8 cellular contexts compared by ENCODE assay signal in the genomic region with DNA sequence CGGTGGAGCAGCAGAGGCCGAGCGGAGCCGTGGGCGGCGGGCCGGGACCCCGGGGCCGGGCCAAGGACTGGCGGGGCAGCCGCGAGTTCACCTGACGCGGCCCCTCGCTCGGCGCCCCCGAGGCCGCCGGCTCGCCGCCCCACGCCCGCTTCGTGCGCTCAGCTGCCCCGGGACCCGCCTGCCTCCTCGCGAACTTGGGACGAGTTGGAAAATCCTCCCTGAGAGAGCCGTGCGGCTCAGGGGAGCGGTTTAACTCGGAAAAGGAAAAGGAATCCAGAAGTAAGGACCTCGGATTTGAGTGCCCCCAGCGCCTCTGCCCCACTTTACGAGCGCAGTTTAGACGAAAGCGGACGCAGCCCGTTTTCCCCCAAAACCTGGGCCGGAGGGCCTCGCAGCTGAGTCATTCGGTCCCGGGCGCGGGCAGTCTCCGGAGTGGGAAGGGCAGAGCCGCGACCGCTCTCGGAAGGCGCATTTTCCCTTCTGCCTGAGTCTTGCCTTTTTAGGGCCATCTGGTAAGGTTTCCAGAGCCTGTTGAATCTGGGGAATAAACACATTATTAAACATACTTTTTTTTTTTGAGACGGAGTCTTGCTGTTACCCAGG. TPM values are rescaled to one million over a fixed set of nuclear protein-coding genes. Genes with fewer than 3 reads are reported as not detected.
DNase-seq lines count a peak whose midpoint lies in the region; ATAC-seq and TF ChIP-seq lines count a peak whose summit lies in the region.

No MANE protein-coding gene starts in this region.

- H3K4me3 ChIP-seq in PC-3 (ENCODE audit: low read length), result peak overlapping the region; percentile 74
- peak overlapping the region; percentile 82 for H3K4me3 ChIP-seq in fibroblast of the aortic adventitia (ENCODE audit: low read depth, low read length)
- H3K4me3 ChIP-seq in stomach smooth muscle (ENCODE audit: low read length in 2 of 2), result peak overlapping the region; percentile 69 to 93

- DNase-seq in CMK (ENCODE audit: low read depth), result peak; percentile 9
- DNase-seq in PC-3, result peak; percentile 82
- DNase-seq in activated effector memory CD4-positive, alpha-beta T cell treated with Interleukin-2 at 50 U/mL for 16 hours, result peak; percentile 48
- DNase-seq in fibroblast of the aortic adventitia (ENCODE audit: low read depth), result peak; percentile 64
- peak; percentile 42 for DNase-seq in neural crest cell (ENCODE audit: low read depth, low spot score)

- peak overlapping the region; percentile 82 for H3K4me2 ChIP-seq in PC-3 (ENCODE audit: low read length)

- TSS peak; percentile 59 for BruUV-seq in PC-3 (replicated peaks; lab: Mats Ljungman, UMichigan)

- intact Hi-C loops in PC-3 (cut with micrococcal nuclease), result loop anchor here (5.0 kb wide), 3 partner anchors 205 to 1750 kb away; no protein-coding TSS in a partner anchor

- peak overlapping the region; percentile 87 for H3K27ac ChIP-seq in PC-3 (ENCODE audit: low read length)
- H3K27ac ChIP-seq in stomach smooth muscle (ENCODE audit: low read length), result peak overlapping the region; percentile 100

- H3K9ac ChIP-seq in PC-3 (ENCODE audit: low read length) (peak overlapping the region; percentile 93), stomach smooth muscle (ENCODE audit: low read length in 2 of 2) (peak overlapping the region; percentile 90 to 99)

- no peaks in the 10 kb centered on the region for H3K36me3 ChIP-seq in PC-3 (ENCODE audit: low read depth, low read length)
- no peaks in the 10 kb centered on the region for H3K36me3 ChIP-seq in stomach smooth muscle (ENCODE audit: control insufficient read depth in 2 of 2, insufficient read depth in 2 of 2, low read length in 2 of 2)

- peaks cover 22% of the 10 kb centered on the region; the same call in 1 of the 2 replicates for H4K20me1 ChIP-seq in PC-3 (ENCODE audit: low read length)

- H3K9me3 Mint-ChIP-seq in neural crest cell, result no peaks in the 10 kb centered on the region

- H2AFZ ChIP-seq in PC-3 (ENCODE audit: low read length), result peak overlapping the region; percentile 72

- H3K4me3 Mint-ChIP-seq in neural crest cell, result peak overlapping the region; percentile 94

- H3F3A ChIP-seq in PC-3 (ENCODE audit: low read length, unreplicated experiment), result peaks cover 10% of the 10 kb centered on the region

- TF ChIP-seq CTCF in PC-3 (conservative IDR thresholded peaks at IDR 0.05; ENCODE audit: low read depth, low read length) (no peak), fibroblast of the aortic adventitia (IDR thresholded peaks at IDR 0.05; ENCODE audit: insufficient read depth, low read length) (no peak), neural crest cell (conservative IDR thresholded peaks at IDR 0.05) (no peak)

- peaks cover 56% of the 10 kb centered on the region for H3K79me2 ChIP-seq in PC-3 (ENCODE audit: low read length)

- H3K4me1 ChIP-seq in PC-3 (ENCODE audit: insufficient read depth, low read length), result peaks cover 41% of the 10 kb centered on the region
- no peaks in the 10 kb centered on the region for H3K4me1 ChIP-seq in stomach smooth muscle (ENCODE audit: control insufficient read depth, insufficient read depth, low read length)

- H3K27me3 ChIP-seq in PC-3 (ENCODE audit: low read length) (no peaks in the 10 kb centered on the region), stomach smooth muscle (ENCODE audit: control insufficient read depth in 1 of 2, insufficient read depth in 2 of 2, low read length in 2 of 2) (no peaks in the 10 kb centered on the region)

- CTCF ChIA-PET in PC-3 (lab: Charles Lee), result interaction anchor here (0.5 to 2.4 kb wide), 5 partner anchors 28 to 90 kb away, joined by 3 to 99 read pairs (median 10); no protein-coding TSS in a partner anchor

- no peaks in the 10 kb centered on the region for H3K9me3 ChIP-seq in PC-3 (ENCODE audit: low read length)
- no peaks in the 10 kb centered on the region for H3K9me3 ChIP-seq in stomach smooth muscle (ENCODE audit: control insufficient read depth in 2 of 2, low read length in 2 of 2)

- POLR2A ChIA-PET in PC-3 (lab: Charles Lee; ENCODE audit: unreplicated experiment), result interaction anchor here (0.5 to 3.3 kb wide), 5 partner anchors 62 to 366 kb away, joined by 3 to 39 read pairs (median 3); no protein-coding TSS in a partner anchor

- H3K36me3 Mint-ChIP-seq in neural crest cell (ENCODE audit: low read depth), result no peaks in the 10 kb centered on the region

- H3K27me3 Mint-ChIP-seq in neural crest cell (ENCODE audit: low read depth), result peaks cover 2% of the 10 kb centered on the region

- peaks cover 20% of the 10 kb centered on the region for H3K4me1 Mint-ChIP-seq in neural crest cell

- peak overlapping the region; percentile 98 for H3K27ac Mint-ChIP-seq in neural crest cell (ENCODE audit: unreplicated experiment)

- peak; percentile 18 for ATAC-seq in HG02571 (IDR thresholded peaks at IDR 0.05; ENCODE audit: unreplicated experiment)
- ATAC-seq in PC-3, result peak; percentile 16
- ATAC-seq in GM18519 (IDR thresholded peaks at IDR 0.05; ENCODE audit: low FRiP score, unreplicated experiment), result no peak

- no peaks in the 10 kb centered on the region for H3K9me2 ChIP-seq in PC-3 (replicated peaks; ENCODE audit: low read length)

RNA-seq across cellular contexts. Expression of gene CREM, which starts 0.7 kb away (rescaled TPM):
- 150 and 195 TPM in 2 replicates for total RNA-seq in PC-3 (2014; rRNA removed)
- total RNA-seq in fibroblast of the aortic adventitia (ENCODE audit: low replicate concordance), result 10.1 and 27.2 TPM in 2 replicates
- total RNA-seq in neural crest cell, result 28.5 and 29.6 TPM in 2 replicates

RNA-seq across cellular contexts. Expression of gene CUL2, which starts 37.2 kb away (rescaled TPM):
- total RNA-seq in PC-3 (2014; rRNA removed) (119 and 129 TPM in 2 replicates), fibroblast of the aortic adventitia (ENCODE audit: low replicate concordance) (28.1 and 34.1 TPM in 2 replicates), neural crest cell (40.1 and 40.9 TPM in 2 replicates)

Comparison
In these comparisons a context has a peak if more than half of its experiments do, and no peak if none do; other contexts are left out.
1. DNase-seq: peak in every context shown above with its lines; median percentile 82 in PC-3; 64 in fibroblast of the aortic adventitia; 48 in activated effector memory CD4-positive, alpha-beta T cell treated with Interleukin-2 at 50 U/mL for 16 hours; 42 in neural crest cell; 9 in CMK.